Comparison of ENCODE assay signal across 1 cellular context in genomic region chr4:678331-678734, GRCh38.
TF ChIP-seq lines count a peak whose summit lies in the region.

No MANE protein-coding gene starts in this region.

TF ChIP-seq in K562, 482 proteins besides CTCF, POLR2A, EP300 and RAD21:
- no peak for TF ChIP-seq ZNF280B (CRISPR knock-in tag; IDR thresholded peaks at IDR 0.05)
- no peak for TF ChIP-seq ASH1L (IDR thresholded peaks at IDR 0.05; ENCODE audit: borderline replicate concordance, low read depth, partially characterized antibody)
- TF ChIP-seq MECOM (CRISPR knock-in tag; IDR thresholded peaks at IDR 0.05) = no peak
- peak; percentile 9 for TF ChIP-seq HMGN3 (IDR thresholded peaks at IDR 0.05; ENCODE audit: borderline replicate concordance, extremely low read depth, insufficient read length, low read depth, low read length)
- TF ChIP-seq HDAC8 (tag; IDR thresholded peaks at IDR 0.05) = no peak
- no peak for TF ChIP-seq TBP (optimal IDR thresholded peaks at IDR 0.05; ENCODE audit: low read depth, low read length)
